9 cellular contexts compared by ENCODE assay signal in genomic region chr11:128632151-128632791, GRCh38. TPM values are rescaled to one million over a fixed set of nuclear protein-coding genes. Genes with fewer than 3 reads are reported as not detected.
DNase-seq lines count a peak whose midpoint lies in the region; ATAC-seq and TF ChIP-seq lines count a peak whose summit lies in the region.
"Had no signal": no experiment of that assay in that cellular context is flagged by ENCODE, and none has a peak within 500 bp of the region (broad histone marks: within the 10 kb centered on the region; RNA-seq: fewer than 3 reads in every experiment).

No MANE protein-coding gene starts in this region.

- no peaks in the 10 kb centered on the region for H3K79me2 ChIP-seq in H9 (ENCODE audit: insufficient read depth, low read length)

- H3K27ac Mint-ChIP-seq in H9, result no peak overlapping the region
- H3K27ac Mint-ChIP-seq in activated naive CD4-positive, alpha-beta T cell treated with anti-CD3 and anti-CD28 coated beads for 36 hours, result no peak overlapping the region

- H3T11ph ChIP-seq in H9 (ENCODE audit: low read length), result no peak overlapping the region

- H2AK5ac ChIP-seq in H9 (ENCODE audit: insufficient read length, low read length), result no peak overlapping the region

- H3K9me3 ChIP-seq in H9 (ENCODE audit: control insufficient read depth, low read depth, low read length) (no peaks in the 10 kb centered on the region), heart right ventricle (no peaks in the 10 kb centered on the region), spleen (no peaks in the 10 kb centered on the region)
- H3K9me3 ChIP-seq: neutrophil had no signal

- no peaks in the 10 kb centered on the region for H3K9me3 Mint-ChIP-seq in H9
- no peaks in the 10 kb centered on the region for H3K9me3 Mint-ChIP-seq in activated naive CD4-positive, alpha-beta T cell treated with anti-CD3 and anti-CD28 coated beads for 36 hours

- CTCF ChIA-PET in activated naive CD4-positive, alpha-beta T cell treated with anti-CD3 and anti-CD28 coated beads for 36 hours (lab: Charles Lee), result interaction anchor here (0.6 to 7.6 kb wide), 54 partner anchors 18 to 601 kb away, joined by 3 to 190 read pairs (median 4); no protein-coding TSS in a partner anchor

- H3K9ac ChIP-seq in H9 (ENCODE audit: extremely low read depth, insufficient read length, low read length), result no peak overlapping the region

- intact Hi-C loops in activated naive CD4-positive, alpha-beta T cell treated with anti-CD3 and anti-CD28 coated beads for 36 hours (cut with micrococcal nuclease), result loop anchor here (1.0 kb wide), 2 partner anchors 199 to 475 kb away; no protein-coding TSS in a partner anchor
- intact Hi-C loops in heart right ventricle (cut with DNase I) (loop anchor here in 9 of 10 donors (1.0 to 10.0 kb wide), 14 partner anchors 123 to 600 kb away; no protein-coding TSS in a partner anchor), spleen (cut with DNase I; ENCODE audit: low total_unique reads) (loop anchor here (5.0 kb wide), 2 partner anchors 345 to 450 kb away; no protein-coding TSS in a partner anchor)

- H3K79me1 ChIP-seq in H9 (ENCODE audit: insufficient read depth, low read depth, low read length, poor library complexity, severe bottlenecking), result no peaks in the 10 kb centered on the region

- no peaks in the 10 kb centered on the region for H3K36me3 Mint-ChIP-seq in H9 (ENCODE audit: insufficient read depth in 1 of 3, low read depth in 3 of 3)
- H3K36me3 Mint-ChIP-seq in activated naive CD4-positive, alpha-beta T cell treated with anti-CD3 and anti-CD28 coated beads for 36 hours (ENCODE audit: low read depth), result no peaks in the 10 kb centered on the region

- no peak overlapping the region for H3K56ac ChIP-seq in H9 (ENCODE audit: insufficient read length, low read depth, low read length)

- TF ChIP-seq CTCF in H9 (conservative IDR thresholded peaks at IDR 0.05) (peak; percentile 84), heart right ventricle (IDR thresholded peaks at IDR 0.05) (peak; percentile 40 to 89 (median 73)), spleen (IDR thresholded peaks at IDR 0.05 in 8 of 11, conservative IDR thresholded peaks at IDR 0.05 in 3 of 11) (peak; percentile 69 to 87 (median 83))

- no peak overlapping the region for H3K23ac ChIP-seq in H9 (ENCODE audit: insufficient read length, low read depth, low read length)

- no peaks in the 10 kb centered on the region for H4K20me1 ChIP-seq in H9 (ENCODE audit: control insufficient read depth, insufficient read depth, insufficient read length)

- no peak overlapping the region for H3K4ac ChIP-seq in H9 (ENCODE audit: low read depth, low read length)

- no CpG with 5 or more reads among the region's 6 CpGs for WGBS in H9 (ENCODE audit: extremely low coverage, insufficient read length, low lambda C conversion rate)
- 44 to 48% methylated on average over 6 of the region's 6 CpGs for WGBS in heart right ventricle, 2 donors
- 43 to 66% (median 47%) methylated on average over 6 of the region's 6 CpGs for WGBS in spleen, 5 donors

- H3K4me3 ChIP-seq in heart right ventricle (no peak overlapping the region), spleen (no peak overlapping the region)

- H3K14ac ChIP-seq in H9 (ENCODE audit: insufficient read depth, low read length), result no peak overlapping the region

- H3K4me2 ChIP-seq in H9 (ENCODE audit: insufficient read depth, insufficient read length, low read length), result no peak overlapping the region

- no peak overlapping the region for H2AFZ ChIP-seq in H9 (ENCODE audit: low read length)

- DNase-seq in DMS53 (lab: John Stamatoyannopoulos, UW) (peak; percentile 62), H9 (peak; percentile 73), NOMO-1 treated with dmso at 0.1 percent for 144 hours (lab: John Stamatoyannopoulos, UW; ENCODE audit: unreplicated experiment) (peak; percentile 36), heart right ventricle (no peak), spleen (peak; percentile 72)
- peak; percentile 70 for DNase-seq in activated naive CD4-positive, alpha-beta T cell treated with anti-CD3 and anti-CD28 coated beads for 36 hours

- H3K36me3 ChIP-seq in heart right ventricle (no peaks in the 10 kb centered on the region), spleen (no peaks in the 10 kb centered on the region)
- H3K36me3 ChIP-seq: neutrophil had no signal

- no peak overlapping the region for H3K18ac ChIP-seq in H9 (ENCODE audit: insufficient read length, low read depth, low read length)

- H3K4me1 ChIP-seq in H9 (ENCODE audit: insufficient read depth, low read length), result no peaks in the 10 kb centered on the region
- H3K4me1 ChIP-seq in heart right ventricle, result peaks cover 0 to 34% (median 15%) of the 10 kb centered on the region in 9 donors
- peaks cover 31 to 55% (median 49%) of the 10 kb centered on the region in 6 donors for H3K4me1 ChIP-seq in spleen

- peaks cover 9% of the 10 kb centered on the region for H3K27me3 Mint-ChIP-seq in H9 (ENCODE audit: low read depth)
- no peaks in the 10 kb centered on the region for H3K27me3 Mint-ChIP-seq in activated naive CD4-positive, alpha-beta T cell treated with anti-CD3 and anti-CD28 coated beads for 36 hours (ENCODE audit: low read depth)

- no peak overlapping the region for H2BK20ac ChIP-seq in H9 (ENCODE audit: low read depth, low read length, poor library complexity, severe bottlenecking)

- no peak overlapping the region for H4K5ac ChIP-seq in H9 (ENCODE audit: insufficient read length, low read depth, low read length)

- H4K91ac ChIP-seq in H9 (ENCODE audit: insufficient read length, low read depth, low read length), result no peak overlapping the region

- no peak overlapping the region for H2BK12ac ChIP-seq in H9 (ENCODE audit: insufficient read length, low read depth, low read length)

- H3K27ac ChIP-seq in H9 (ENCODE audit: insufficient read length, low read depth, low read length) (no peak overlapping the region), heart right ventricle (no peak overlapping the region), spleen (peak overlapping the region in 2 of 8 donors; percentile 87 to 93)
- H3K27ac ChIP-seq: neutrophil had no signal

- H2BK5ac ChIP-seq in H9 (ENCODE audit: insufficient read length, low read length), result no peak overlapping the region

- H2BK15ac ChIP-seq in H9 (ENCODE audit: low read depth, low read length), result no peak overlapping the region

- ATAC-seq in heart right ventricle, result peak in 7 of 8 donors; percentile 29 to 68 (median 58)
- no peak for ATAC-seq in GM21786 (IDR thresholded peaks at IDR 0.05; ENCODE audit: unreplicated experiment)
- no peak for ATAC-seq in GM21381 (IDR thresholded peaks at IDR 0.05; ENCODE audit: unreplicated experiment)

- no peak for TF ChIP-seq POLR2A in spleen (IDR thresholded peaks at IDR 0.05)

- H4K8ac ChIP-seq in H9 (replicated peaks; ENCODE audit: insufficient read length, low read depth, low read length), result no peak overlapping the region

- H3K23me2 ChIP-seq in H9 (ENCODE audit: insufficient read length, low read depth, low read length, poor library complexity, severe bottlenecking), result no peaks in the 10 kb centered on the region

- no peaks in the 10 kb centered on the region for H3K27me3 ChIP-seq in H9 (ENCODE audit: insufficient read depth, low read length)
- no peaks in the 10 kb centered on the region for H3K27me3 ChIP-seq in heart right ventricle
- no peaks in the 10 kb centered on the region for H3K27me3 ChIP-seq in spleen (replicated peaks in 1 of 7)
- H3K27me3 ChIP-seq: neutrophil had no signal

- H3K4me3 Mint-ChIP-seq in H9, result no peak overlapping the region
- no peak overlapping the region for H3K4me3 Mint-ChIP-seq in activated naive CD4-positive, alpha-beta T cell treated with anti-CD3 and anti-CD28 coated beads for 36 hours

- H3K4me1 Mint-ChIP-seq in H9, result peaks cover 0 to 21% of the 10 kb centered on the region in 2 experiments; a peak in 2 of 4 replicates
- H3K4me1 Mint-ChIP-seq in activated naive CD4-positive, alpha-beta T cell treated with anti-CD3 and anti-CD28 coated beads for 36 hours (ENCODE audit: low read depth), result peaks cover 42% of the 10 kb centered on the region

- no peak overlapping the region for H2BK120ac ChIP-seq in H9 (ENCODE audit: low read depth, low read length, poor library complexity, severe bottlenecking)

RNA-seq across cellular contexts. Expression of gene ETS1, which starts 44.9 kb away (rescaled TPM):
- total RNA-seq in H9 (2021) (29.0 and 29.9 TPM in 2 replicates), heart right ventricle (10 to 100 TPM; 33.1 to 93.4 (median 53.2) TPM), spleen (100 to 1,000 TPM; 328 to 455 (median 371) TPM)
- total RNA-seq in activated naive CD4-positive, alpha-beta T cell treated with anti-CD3 and anti-CD28 coated beads for 36 hours, result 100 to 1,000 TPM; 336 to 338 TPM
- polyA plus RNA-seq in heart right ventricle (10 to 100 TPM; 21.3 to 21.4 TPM), spleen (10 to 100 TPM; 58.1 to 95.2 (median 90.3) TPM)

Comparison
In these comparisons a context has a peak if more than half of its experiments do, and no peak if none do; other contexts are left out.
1. DNase-seq: peak in DMS53 (single experiment), H9 (single experiment), NOMO-1 treated with dmso at 0.1 percent for 144 hours (single experiment), activated naive CD4-positive, alpha-beta T cell treated with anti-CD3 and anti-CD28 coated beads for 36 hours (single experiment) and spleen (single experiment); none in heart right ventricle (0 of 2).
2. ATAC-seq: peak in heart right ventricle (7 of 8); none in GM21786 (single experiment) and GM21381 (single experiment).
3. Peak in every context shown above with its lines, with median percentiles within 50 percentile points of each other: CTCF ChIP-seq.